Comparison of ENCODE assay signal across 14 cellular contexts in genomic region chr1:25700124-25700523, GRCh38.
A peak's percentile ranks its signal among the peaks of the same experiment; 100 is the strongest.
DNase-seq lines count a peak whose midpoint lies in the region; ATAC-seq and TF ChIP-seq lines count a peak whose summit lies in the region.
"Had no signal": no experiment of that assay in that cellular context is flagged by ENCODE, and none has a peak within 500 bp of the region (broad histone marks: within the 10 kb centered on the region; RNA-seq: fewer than 3 reads in every experiment).

No MANE protein-coding gene starts in this region.

- H3K4ac ChIP-seq in trophoblast cell (ENCODE audit: low read depth, low read length): no peak overlapping the region

- no peaks in the 10 kb centered on the region for H3K36me3 ChIP-seq in cardiac muscle cell
- H3K36me3 ChIP-seq in trophoblast cell (ENCODE audit: control insufficient read depth in 1 of 2, insufficient read depth in 2 of 2, low read length in 2 of 2): no peaks in the 10 kb centered on the region
- H3K36me3 ChIP-seq: BLaER1 had no signal

- H3K23ac ChIP-seq in trophoblast cell (ENCODE audit: low read length): no peak overlapping the region

- no peak overlapping the region for H2BK120ac ChIP-seq in trophoblast cell (ENCODE audit: insufficient read depth, low read length, poor library complexity)

- WGBS in trophoblast cell (ENCODE audit: extremely low coverage, insufficient coverage, insufficient read length): no CpG with 5 or more reads among the region's 3 CpGs

- H3K18ac ChIP-seq in trophoblast cell (ENCODE audit: low read length): no peak overlapping the region

- no peak overlapping the region for H4K8ac ChIP-seq in trophoblast cell (ENCODE audit: low read depth, low read length)

- DNase-seq in AG08395 (ENCODE audit: low spot score) (peak; percentile 80), cardiac muscle cell (ENCODE audit: low read depth in 1 of 2, low spot score in 1 of 2) (peak; percentile 57 to 80), pons (ENCODE audit: low spot score) (peak; percentile 42), trophoblast cell (no peak), GM20000 (ENCODE audit: low spot score) (no peak), GF-D8 (lab: John Stamatoyannopoulos, UW) (no peak)
- DNase-seq: activated CD8-positive, alpha-beta memory T cell treated with anti-CD3 and anti-CD28 coated beads for 24 hours; dermis blood vessel endothelial cell; NCI-H1417; SIG-M5; stimulated activated CD4-positive, alpha-beta T cell treated with anti-CD3 and anti-CD28 coated beads, Interleukin-4, amount 100 ng/mL, for 24 hours had no signal

- no peak overlapping the region for H4K12ac ChIP-seq in trophoblast cell (ENCODE audit: low read depth, low read length)

- H3K4me3 ChIP-seq in cardiac muscle cell (no peak overlapping the region), trophoblast cell (ENCODE audit: low read depth, low read length) (no peak overlapping the region)
- H3K4me3 ChIP-seq: BLaER1 had no signal

- no peak overlapping the region for H2BK12ac ChIP-seq in trophoblast cell (ENCODE audit: low read length)

- H3K14ac ChIP-seq in trophoblast cell (ENCODE audit: low read length): no peak overlapping the region

- no peak overlapping the region for H2BK5ac ChIP-seq in trophoblast cell (ENCODE audit: low read depth, low read length, poor library complexity)

- peaks cover 3% of the 10 kb centered on the region for H3K79me1 ChIP-seq in trophoblast cell (ENCODE audit: low read length)

- no peak for TF ChIP-seq CTCF in cardiac muscle cell (IDR thresholded peaks at IDR 0.05; ENCODE audit: low read depth, low read length)
- TF ChIP-seq CTCF in GM20000 (IDR thresholded peaks at IDR 0.05; ENCODE audit: extremely low read depth, missing control alignments): no peak

- no peaks in the 10 kb centered on the region for H3K79me2 ChIP-seq in trophoblast cell (ENCODE audit: control insufficient read depth, insufficient read depth, low read length, poor library complexity)

- H3K9me3 ChIP-seq in cardiac muscle cell (ENCODE audit: low read depth) (no peaks in the 10 kb centered on the region), trophoblast cell (ENCODE audit: insufficient read depth, low read depth, low read length) (no peaks in the 10 kb centered on the region)
- H3K9me3 ChIP-seq: BLaER1 had no signal

- H2AK5ac ChIP-seq in trophoblast cell (ENCODE audit: low read length): no peak overlapping the region

- H3K27ac ChIP-seq in angular gyrus (ENCODE audit: low read depth, low read length) (peak overlapping the region; percentile 90), cardiac muscle cell (peak overlapping the region; percentile 93), trophoblast cell (ENCODE audit: low read depth, low read length) (no peak overlapping the region)
- H3K27ac ChIP-seq: BLaER1 had no signal

- H3K27me3 ChIP-seq in cardiac muscle cell (no peaks in the 10 kb centered on the region), trophoblast cell (ENCODE audit: insufficient read depth, low read length) (no peaks in the 10 kb centered on the region)
- H3K27me3 ChIP-seq: BLaER1 had no signal

- no peak overlapping the region for H4K91ac ChIP-seq in trophoblast cell (ENCODE audit: low read depth, low read length)

- H3K4me1 ChIP-seq in cardiac muscle cell (ENCODE audit: low read depth) (peaks cover 94% of the 10 kb centered on the region), trophoblast cell (ENCODE audit: control insufficient read depth in 1 of 2, insufficient read depth in 2 of 2, low read length in 2 of 2) (peaks cover 12 to 15% of the 10 kb centered on the region in 2 experiments)

- H2AFZ ChIP-seq in trophoblast cell (ENCODE audit: insufficient read depth, low read length, poor library complexity): no peak overlapping the region

- ATAC-seq in HG02571 (IDR thresholded peaks at IDR 0.05; ENCODE audit: unreplicated experiment): no peak

- H3K9ac ChIP-seq in trophoblast cell (ENCODE audit: low read length): no peak overlapping the region
- H3K9ac ChIP-seq: BLaER1 had no signal

- no peak overlapping the region for H3K4me2 ChIP-seq in trophoblast cell (ENCODE audit: low read length)
- H3K4me2 ChIP-seq: BLaER1 had no signal

Comparison
In these comparisons a context has a peak if more than half of its experiments do, and no peak if none do; other contexts are left out.
1. DNase-seq: peak in AG08395 (single experiment), cardiac muscle cell (2 of 2) and pons (single experiment); none in trophoblast cell (0 of 2), GM20000 (single experiment) and GF-D8 (single experiment).